ENCODE assay signal across 8 cellular contexts in the genomic region with DNA sequence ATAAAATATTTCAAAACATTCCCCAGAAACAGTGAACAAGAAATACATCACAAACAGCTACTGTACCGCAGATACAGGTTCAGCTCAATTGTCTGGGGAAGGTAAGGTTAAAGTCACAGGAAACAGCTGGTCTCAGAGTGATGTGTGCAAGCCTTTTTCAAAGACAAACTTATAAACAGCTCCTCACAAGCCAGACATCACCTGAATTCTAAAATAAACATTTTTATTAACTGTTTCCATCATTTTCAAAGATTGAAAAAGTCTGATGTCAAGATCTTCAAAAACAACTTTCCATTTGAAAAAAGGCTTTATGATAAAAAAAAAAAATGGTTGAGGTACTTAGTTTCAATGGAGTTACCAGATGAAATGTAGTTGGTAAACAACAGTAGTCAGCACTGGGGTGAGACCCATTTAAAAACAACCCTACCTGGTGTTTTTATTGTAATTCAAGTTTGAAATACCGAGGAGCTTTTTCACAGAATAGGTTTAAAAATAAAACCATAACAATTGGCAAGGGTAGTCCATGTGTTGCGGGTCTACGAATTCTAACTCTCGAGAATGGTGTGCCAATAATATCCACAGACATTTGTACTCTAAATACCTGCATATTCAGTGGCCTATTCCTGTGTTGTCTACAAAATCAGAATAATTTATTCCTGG. TPM values are rescaled to one million over a fixed set of nuclear protein-coding genes. Genes with fewer than 3 reads are reported as not detected.
DNase-seq lines count a peak whose midpoint lies in the region; ATAC-seq and TF ChIP-seq lines count a peak whose summit lies in the region.

No MANE protein-coding gene starts in this region.

- H3K4me3 Mint-ChIP-seq in effector memory CD8-positive, alpha-beta T cell, result peak overlapping the region; percentile 98 to 99
- peak overlapping the region; percentile 99 for H3K4me3 Mint-ChIP-seq in osteocyte (ENCODE audit: unreplicated experiment)

- H3K9me3 Mint-ChIP-seq in effector memory CD8-positive, alpha-beta T cell, result no peaks in the 10 kb centered on the region
- no peaks in the 10 kb centered on the region for H3K9me3 Mint-ChIP-seq in osteocyte (ENCODE audit: unreplicated experiment)

- peaks cover 100% of the 10 kb centered on the region for H3K36me3 Mint-ChIP-seq in effector memory CD8-positive, alpha-beta T cell (ENCODE audit: insufficient read depth)
- peaks cover 47% of the 10 kb centered on the region for H3K36me3 Mint-ChIP-seq in osteocyte (ENCODE audit: unreplicated experiment)

- peaks cover 36 to 42% of the 10 kb centered on the region in 2 donors for H3K4me1 Mint-ChIP-seq in effector memory CD8-positive, alpha-beta T cell (ENCODE audit: low read depth in 2 of 2)
- H3K4me1 Mint-ChIP-seq in osteocyte (ENCODE audit: unreplicated experiment), result peaks cover 73% of the 10 kb centered on the region

- DNase-seq in GM12864 (ENCODE audit: low read depth), result no peak
- peak; percentile 61 for DNase-seq in NCI-H69 (lab: John Stamatoyannopoulos, UW)
- DNase-seq in effector memory CD8-positive, alpha-beta T cell, result peak in 1 of 3 experiments; percentile 32
- no peak for DNase-seq in osteocyte (ENCODE audit: extremely low spot score, unreplicated experiment)
- no peak for DNase-seq in NCI-H1436 (lab: John Stamatoyannopoulos, UW)
- DNase-seq in NCI-H446 (lab: John Stamatoyannopoulos, UW), result no peak
- no peak for DNase-seq in SKM-1 (lab: John Stamatoyannopoulos, UW; ENCODE audit: unreplicated experiment)
- no peak for DNase-seq in activated CD4-positive, alpha-beta T cell treated with anti-CD3 and anti-CD28 coated beads, Interleukin-2, amount 50 U/mL, for 1 hour

- H3K4me3 ChIP-seq in GM12864 (ENCODE audit: low read depth, low read length), result peak overlapping the region; percentile 99

- TF ChIP-seq CTCF in GM12864 (IDR thresholded peaks at IDR 0.05; ENCODE audit: low read depth, low read length, missing control alignments), result no peak
- TF ChIP-seq CTCF in osteocyte (IDR thresholded peaks at IDR 0.05), result no peak

- H3K27ac Mint-ChIP-seq in effector memory CD8-positive, alpha-beta T cell, result peak overlapping the region; percentile 99 to 100
- H3K27ac Mint-ChIP-seq in osteocyte (ENCODE audit: unreplicated experiment), result peak overlapping the region; percentile 74

- ATAC-seq in effector memory CD8-positive, alpha-beta T cell (replicated peaks), result no peak

- H3K27me3 Mint-ChIP-seq in effector memory CD8-positive, alpha-beta T cell, result no peaks in the 10 kb centered on the region
- H3K27me3 Mint-ChIP-seq in osteocyte (ENCODE audit: unreplicated experiment), result no peaks in the 10 kb centered on the region

RNA-seq across cellular contexts. Expression of gene BTG1, which starts 3.9 kb away (rescaled TPM):
- total RNA-seq in osteocyte, result 107 and 121 TPM in 2 replicates
